8 cellular contexts compared by ENCODE assay signal in genomic region chr16:85611205-85611454, GRCh38. TPM values are rescaled to one million over a fixed set of nuclear protein-coding genes. Genes with fewer than 3 reads are reported as not detected.
A peak's percentile ranks its signal among the peaks of the same experiment; 100 is the strongest.
DNase-seq lines count a peak whose midpoint lies in the region; ATAC-seq, FAIRE-seq and TF ChIP-seq lines count a peak whose summit lies in the region.

No MANE protein-coding gene starts in this region.

- H3K27ac Mint-ChIP-seq in CD8-positive, alpha-beta T cell, result peak overlapping the region; percentile 70
- H3K27ac Mint-ChIP-seq in nephron, result peak overlapping the region in 1 of 3 experiments; percentile 76

- no peak for TF ChIP-seq POLR2A in endothelial cell of umbilical vein (IDR thresholded peaks at IDR 0.05; ENCODE audit: low read depth, low read length)

- H3K4me2 ChIP-seq in PC-3 (ENCODE audit: low read length) (peak overlapping the region; percentile 86), endothelial cell of umbilical vein (ENCODE audit: insufficient read depth, low read length) (peak overlapping the region; percentile 57)

- no peak for DNase-seq in CD8-positive, alpha-beta T cell
- DNase-seq in PC-3 (no peak), endothelial cell of umbilical vein (ENCODE audit: low read depth, low spot score) (no peak), NCI-H2171 (lab: John Stamatoyannopoulos, UW) (no peak), NCI-H2107 (lab: John Stamatoyannopoulos, UW) (no peak), ACHN (no peak)
- DNase-seq in activated effector memory CD4-positive, alpha-beta T cell treated with anti-CD3 and anti-CD28 coated beads, Interleukin-2, amount 50 U/mL, for 16 hours, result no peak

- H3K79me2 ChIP-seq in PC-3 (ENCODE audit: low read length), result peaks cover 25% of the 10 kb centered on the region
- no peaks in the 10 kb centered on the region for H3K79me2 ChIP-seq in endothelial cell of umbilical vein (ENCODE audit: control insufficient read depth, insufficient read depth, low read length)

- peak overlapping the region; percentile 54 for H3K4me3 ChIP-seq in CD8-positive, alpha-beta T cell (ENCODE audit: low read depth, low read length)
- H3K4me3 ChIP-seq in PC-3 (ENCODE audit: low read length) (peak overlapping the region; percentile 72), endothelial cell of umbilical vein (replicated peaks in 1 of 3; ENCODE audit: insufficient read depth in 1 of 3, low read depth in 1 of 3, low read length in 3 of 3) (peak overlapping the region; percentile 4 to 30 (median 7))

- H4K20me1 ChIP-seq in PC-3 (ENCODE audit: low read length), result peaks cover 9% of the 10 kb centered on the region
- no peaks in the 10 kb centered on the region for H4K20me1 ChIP-seq in endothelial cell of umbilical vein (replicated peaks; ENCODE audit: control insufficient read depth, extremely low read depth, insufficient read depth, low read length)

- no peaks in the 10 kb centered on the region for H3K27me3 Mint-ChIP-seq in CD8-positive, alpha-beta T cell (ENCODE audit: low read depth)
- peaks cover 10% of the 10 kb centered on the region for H3K27me3 Mint-ChIP-seq in nephron (ENCODE audit: low read depth)

- peaks cover 48% of the 10 kb centered on the region for H3K4me1 ChIP-seq in CD8-positive, alpha-beta T cell (ENCODE audit: insufficient read depth, low read length)
- H3K4me1 ChIP-seq in PC-3 (ENCODE audit: insufficient read depth, low read length) (peaks cover 29% of the 10 kb centered on the region), endothelial cell of umbilical vein (ENCODE audit: control insufficient read depth, extremely low read depth, insufficient read depth, low read length) (peaks cover 12% of the 10 kb centered on the region)

- H3K9me3 Mint-ChIP-seq in CD8-positive, alpha-beta T cell, result no peaks in the 10 kb centered on the region
- H3K9me3 Mint-ChIP-seq in nephron, result no peaks in the 10 kb centered on the region

- H3K27ac ChIP-seq in CD8-positive, alpha-beta T cell (ENCODE audit: low read depth, low read length), result no peak overlapping the region
- H3K27ac ChIP-seq in PC-3 (ENCODE audit: low read length) (no peak overlapping the region), endothelial cell of umbilical vein (ENCODE audit: insufficient read depth, low read depth, low read length) (no peak overlapping the region)

- H3F3A ChIP-seq in PC-3 (ENCODE audit: low read length, unreplicated experiment), result peaks cover 5% of the 10 kb centered on the region

- intact Hi-C loops in CD8-positive, alpha-beta T cell (cut with DNase I, micrococcal nuclease), result loop anchor here in 1 of 2 experiments (2.0 to 5.0 kb wide), 3 partner anchors 39 to 308 kb away; no protein-coding TSS in a partner anchor
- intact Hi-C loops in PC-3 (cut with micrococcal nuclease), result loop anchor here (10.0 kb wide), 1 partner anchor 216 kb away; no protein-coding TSS in a partner anchor
- intact Hi-C loops in endothelial cell of umbilical vein (cut with micrococcal nuclease), result loop anchor here (1.0 to 10.0 kb wide), 3 partner anchors 56 to 306 kb away; no protein-coding TSS in a partner anchor

- H3K36me3 ChIP-seq in CD8-positive, alpha-beta T cell (ENCODE audit: insufficient read depth, low read length), result no peaks in the 10 kb centered on the region
- H3K36me3 ChIP-seq in PC-3 (ENCODE audit: low read depth, low read length), result peaks cover 3% of the 10 kb centered on the region; the same call in 1 of the 2 replicates
- no peaks in the 10 kb centered on the region for H3K36me3 ChIP-seq in endothelial cell of umbilical vein (ENCODE audit: control insufficient read depth in 2 of 2, extremely low read depth in 1 of 2, insufficient read depth in 2 of 2, low read length in 2 of 2)

- H2AFZ ChIP-seq in PC-3 (ENCODE audit: low read length) (no peak overlapping the region), endothelial cell of umbilical vein (ENCODE audit: low read depth, low read length) (no peak overlapping the region)

- dilution Hi-C loops in endothelial cell of umbilical vein (cut with MboI; ENCODE audit: extremely low pct_ligation_motif_present, low sequenced_read_pairs), result no loop called here

- TF ChIP-seq CTCF in CD8-positive, alpha-beta T cell (IDR thresholded peaks at IDR 0.05), result no peak
- TF ChIP-seq CTCF in PC-3 (conservative IDR thresholded peaks at IDR 0.05; ENCODE audit: low read depth, low read length), result no peak
- TF ChIP-seq CTCF in endothelial cell of umbilical vein (IDR thresholded peaks at IDR 0.05; ENCODE audit: extremely low read depth in 1 of 2, insufficient read depth in 1 of 2, low read depth in 1 of 2, low read length in 2 of 2), result no peak
- no peak for TF ChIP-seq CTCF in nephron (IDR thresholded peaks at IDR 0.05; ENCODE audit: unreplicated experiment in 3 of 3)

- no peak for FAIRE-seq in endothelial cell of umbilical vein (lab: Jason Lieb, UNC)

- H3K9me2 ChIP-seq in PC-3 (replicated peaks; ENCODE audit: low read length), result no peaks in the 10 kb centered on the region

- no peak for ATAC-seq in CD8-positive, alpha-beta T cell
- no peak for ATAC-seq in PC-3

- CTCF ChIA-PET in CD8-positive, alpha-beta T cell (lab: Charles Lee), result interaction anchor here (0.6 to 3.7 kb wide), 34 partner anchors 9 to 304 kb away, joined by 3 to 83 read pairs (median 5); no protein-coding TSS in a partner anchor
- CTCF ChIA-PET in PC-3 (lab: Charles Lee), result interaction anchor here (0.6 to 0.7 kb wide), 2 partner anchors 57 to 216 kb away, joined by 3 read pairs; no protein-coding TSS in a partner anchor
- CTCF ChIA-PET in endothelial cell of umbilical vein (lab: Charles Lee), result interaction anchor here (0.6 to 3.1 kb wide), 17 partner anchors 12 to 496 kb away, joined by 3 to 39 read pairs (median 4); no protein-coding TSS in a partner anchor

- no peaks in the 10 kb centered on the region for H3K27me3 ChIP-seq in CD8-positive, alpha-beta T cell (ENCODE audit: insufficient read depth, low read length)
- H3K27me3 ChIP-seq in PC-3 (ENCODE audit: low read length) (no peaks in the 10 kb centered on the region), endothelial cell of umbilical vein (ENCODE audit: control insufficient read depth in 2 of 2, insufficient read depth in 2 of 2, low read length in 2 of 2) (peaks cover 0 to 2% of the 10 kb centered on the region in 2 experiments)

- POLR2A ChIA-PET in CD8-positive, alpha-beta T cell (lab: Charles Lee), result interaction anchor here (0.6 to 2.1 kb wide), 5 partner anchors 56 to 189 kb away, joined by 3 to 10 read pairs (median 4); no protein-coding TSS in a partner anchor
- POLR2A ChIA-PET in PC-3 (lab: Charles Lee; ENCODE audit: unreplicated experiment) (no interaction called here), endothelial cell of umbilical vein (lab: Charles Lee) (no interaction called here)

- BruUV-seq in PC-3 (replicated peaks; lab: Mats Ljungman, UMichigan) (no TSS peak), endothelial cell of umbilical vein (replicated peaks; lab: Mats Ljungman, UMichigan) (no TSS peak)

- no peaks in the 10 kb centered on the region for H3K36me3 Mint-ChIP-seq in CD8-positive, alpha-beta T cell
- no peaks in the 10 kb centered on the region for H3K36me3 Mint-ChIP-seq in nephron (ENCODE audit: low read depth)

- H3K9ac ChIP-seq in PC-3 (ENCODE audit: low read length), result no peak overlapping the region
- H3K9ac ChIP-seq in endothelial cell of umbilical vein (replicated peaks; ENCODE audit: extremely low read depth, insufficient read depth, low read length), result no peak overlapping the region

- peak overlapping the region; percentile 82 for H3K4me3 Mint-ChIP-seq in CD8-positive, alpha-beta T cell
- H3K4me3 Mint-ChIP-seq in nephron, result peak overlapping the region; percentile 69 to 84 (median 82)

- in situ Hi-C loops in ACHN (cut with HindIII; ENCODE audit: low pct_ligation_motif_present, low pct_unique_long_range_greater_than_20kb, low sequenced_read_pairs), result no loop called here

- H3K9me1 ChIP-seq in endothelial cell of umbilical vein (replicated peaks; ENCODE audit: control insufficient read depth, extremely low read depth, insufficient read depth, low read length), result no peaks in the 10 kb centered on the region

- H3K4me1 Mint-ChIP-seq in CD8-positive, alpha-beta T cell (ENCODE audit: low read depth), result peaks cover 46% of the 10 kb centered on the region
- peaks cover 59% of the 10 kb centered on the region for H3K4me1 Mint-ChIP-seq in nephron

- no peaks in the 10 kb centered on the region for H3K9me3 ChIP-seq in CD8-positive, alpha-beta T cell (ENCODE audit: low read length)
- H3K9me3 ChIP-seq in PC-3 (ENCODE audit: low read length) (no peaks in the 10 kb centered on the region), endothelial cell of umbilical vein (replicated peaks; ENCODE audit: control insufficient read depth, insufficient read depth, low read length) (no peaks in the 10 kb centered on the region)

TF ChIP-seq in endothelial cell of umbilical vein, 7 proteins besides CTCF, POLR2A, EP300 and RAD21:
- TF ChIP-seq GATA2 (IDR thresholded peaks at IDR 0.05; ENCODE audit: insufficient read depth, insufficient read length, low read depth, low read length) (no peak), JUN (IDR thresholded peaks at IDR 0.05; ENCODE audit: borderline replicate concordance, insufficient read depth, insufficient read length, low read depth) (no peak), EZH2 (IDR thresholded peaks at IDR 0.05; ENCODE audit: borderline replicate concordance, low read depth, low read length, severe bottlenecking) (no peak), MAX (IDR thresholded peaks at IDR 0.05; ENCODE audit: insufficient read depth, insufficient read length) (no peak), MYC (IDR thresholded peaks at IDR 0.05; ENCODE audit: low read depth, low read length) (no peak), FOS (IDR thresholded peaks at IDR 0.05; ENCODE audit: borderline replicate concordance, insufficient read depth, low read length) (no peak), POLR2AphosphoS5 (IDR thresholded peaks at IDR 0.05; ENCODE audit: insufficient read depth, low read depth, low read length) (no peak)

RNA-seq across cellular contexts. Expression of gene GSE1, which starts 2.0 kb away (rescaled TPM):
- total RNA-seq in CD8-positive, alpha-beta T cell, result 10 to 100 TPM; 67.8 to 72.1 TPM
- 38.4 and 60.8 TPM in 2 replicates for total RNA-seq in PC-3 (2014; rRNA removed)
- total RNA-seq in endothelial cell of umbilical vein, result 14.2 and 18.3 TPM in 2 replicates
- polyA plus RNA-seq in endothelial cell of umbilical vein, result 4.2 TPM in 2 replicates
- 3.6 and 4.2 TPM in 2 replicates for polyA plus RNA-seq in endothelial cell of umbilical vein (2011; cell fraction: cytosol; rRNA removed)
- polyA plus RNA-seq in endothelial cell of umbilical vein (2011; cell fraction: nucleus; rRNA removed), result 13.2 and 17.1 TPM in 2 replicates
- polyA plus RNA-seq in endothelial cell of umbilical vein (2012), result 9.1 and 12.3 TPM in 2 replicates
- 6.9 and 13.4 TPM in 2 replicates for polyA minus RNA-seq in endothelial cell of umbilical vein
- polyA minus RNA-seq in endothelial cell of umbilical vein (2011; cell fraction: cytosol; rRNA and poly(A)+ RNA removed), result 28.5 TPM
- 18.1 and 32.8 TPM in 2 replicates for polyA minus RNA-seq in endothelial cell of umbilical vein (2011; cell fraction: nucleus; rRNA and poly(A)+ RNA removed)

Comparison
In these comparisons a context has a peak if more than half of its experiments do, and no peak if none do; other contexts are left out.
1. H3K4me3 ChIP-seq: peak in every context shown above with its lines; median percentile 72 in PC-3; 54 in CD8-positive, alpha-beta T cell; 7 in endothelial cell of umbilical vein.